ENCODE assay signal across 20 cellular contexts in the genomic region with DNA sequence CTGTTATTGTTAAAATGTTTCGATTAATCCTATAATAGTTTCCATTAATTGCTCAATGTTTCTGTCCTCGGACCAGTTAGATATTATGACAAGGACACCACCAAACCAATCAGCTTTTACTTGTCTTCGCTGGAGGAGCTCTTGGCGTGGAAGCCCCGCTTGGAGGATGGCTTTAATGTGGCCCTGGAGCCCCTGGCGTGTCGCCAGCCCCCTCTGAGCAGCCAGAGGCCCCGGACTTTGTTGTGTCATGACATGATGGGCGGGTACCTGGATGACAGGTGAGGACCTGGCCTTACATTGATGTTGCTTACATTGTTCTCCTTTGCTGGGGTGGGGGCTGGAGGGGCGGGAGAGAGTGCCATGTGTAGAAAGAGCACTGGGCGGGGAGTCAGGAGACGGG. TPM values are rescaled to one million over a fixed set of nuclear protein-coding genes. Genes with fewer than 3 reads are reported as not detected.
DNase-seq lines count a peak whose midpoint lies in the region; ATAC-seq and TF ChIP-seq lines count a peak whose summit lies in the region.
"Had no signal": no experiment of that assay in that cellular context is flagged by ENCODE, and none has a peak within 500 bp of the region (broad histone marks: within the 10 kb centered on the region; RNA-seq: fewer than 3 reads in every experiment).

No MANE protein-coding gene starts in this region.

- 90% methylated on average over 2 to 12 of the region's 12 CpGs for WGBS in endodermal cell (ENCODE audit: insufficient coverage in 1 of 2, insufficient read length in 1 of 2), 2 experiments

- H3K27ac ChIP-seq in endodermal cell (ENCODE audit: low read depth, low read length) = no peak overlapping the region
- H3K27ac ChIP-seq in osteoblast (ENCODE audit: low read depth, low read length) = no peak overlapping the region
- H3K27ac ChIP-seq: A549, SJSA1 had no signal

- H3K27me3 Mint-ChIP-seq in natural killer cell (ENCODE audit: low read depth in 2 of 2) (no peaks in the 10 kb centered on the region), endodermal cell (ENCODE audit: insufficient read depth) (no peaks in the 10 kb centered on the region)
- no peaks in the 10 kb centered on the region for H3K27me3 Mint-ChIP-seq in natural killer cell treated with Interleukin-12 subunit alpha and Interleukin-12 subunit beta and Interleukin-15 and Interleukin-18, amount 100 ng/mL, for 72 hours
- H3K27me3 Mint-ChIP-seq: CD4-positive, alpha-beta T cell had no signal

- H3K9me3 ChIP-seq in endodermal cell (ENCODE audit: control insufficient read depth, low read length) = no peaks in the 10 kb centered on the region
- no peaks in the 10 kb centered on the region for H3K9me3 ChIP-seq in osteoblast (ENCODE audit: low read depth, low read length)
- H3K9me3 ChIP-seq: A549, SJSA1 had no signal

- ATAC-seq in natural killer cell = no peak
- ATAC-seq in natural killer cell treated with Interleukin-12 subunit alpha and Interleukin-12 subunit beta and Interleukin-15 and Interleukin-18, amount 100 ng/mL, for 72 hours = no peak
- ATAC-seq in HG03135 (IDR thresholded peaks at IDR 0.05; ENCODE audit: unreplicated experiment) = no peak
- ATAC-seq: A549 had no signal

- H3K4me1 Mint-ChIP-seq in natural killer cell = peaks cover 10 to 25% of the 10 kb centered on the region in 2 donors
- peaks cover 11 to 16% of the 10 kb centered on the region in 2 donors for H3K4me1 Mint-ChIP-seq in natural killer cell treated with Interleukin-12 subunit alpha and Interleukin-12 subunit beta and Interleukin-15 and Interleukin-18, amount 100 ng/mL, for 72 hours (ENCODE audit: low read depth in 2 of 2)
- peaks cover 8% of the 10 kb centered on the region for H3K4me1 Mint-ChIP-seq in endodermal cell

- TF ChIP-seq CTCF in natural killer cell (IDR thresholded peaks at IDR 0.05) = no peak
- no peak for TF ChIP-seq CTCF in endodermal cell (conservative IDR thresholded peaks at IDR 0.05)
- no peak for TF ChIP-seq CTCF in osteoblast (IDR thresholded peaks at IDR 0.05; ENCODE audit: extremely low read depth, low read depth, low read length)

- H3K27ac Mint-ChIP-seq in natural killer cell (no peak overlapping the region), endodermal cell (no peak overlapping the region)
- no peak overlapping the region for H3K27ac Mint-ChIP-seq in natural killer cell treated with Interleukin-12 subunit alpha and Interleukin-12 subunit beta and Interleukin-15 and Interleukin-18, amount 100 ng/mL, for 72 hours
- H3K27ac Mint-ChIP-seq: CD4-positive, alpha-beta T cell; H9 had no signal

- no peak overlapping the region for H3K9ac ChIP-seq in endodermal cell (ENCODE audit: extremely low read depth, low read length, poor library complexity, severe bottlenecking)

- H3K4me3 Mint-ChIP-seq in natural killer cell = peak overlapping the region; percentile 40
- no peak overlapping the region for H3K4me3 Mint-ChIP-seq in natural killer cell treated with Interleukin-12 subunit alpha and Interleukin-12 subunit beta and Interleukin-15 and Interleukin-18, amount 100 ng/mL, for 72 hours
- no peak overlapping the region for H3K4me3 Mint-ChIP-seq in endodermal cell
- H3K4me3 Mint-ChIP-seq: CD4-positive, alpha-beta T cell; H9 had no signal

- intact Hi-C loops in natural killer cell (cut with micrococcal nuclease) = no loop called here

- H3K4me2 ChIP-seq in osteoblast (ENCODE audit: insufficient read depth, low read length) = no peak overlapping the region
- H3K4me2 ChIP-seq: A549 had no signal

- no peak overlapping the region for H3K4me3 ChIP-seq in endodermal cell (ENCODE audit: low read length)
- no peak overlapping the region for H3K4me3 ChIP-seq in osteoblast (ENCODE audit: insufficient read depth, low read length)
- H3K4me3 ChIP-seq: A549, SJSA1 had no signal

- H2AFZ ChIP-seq in osteoblast (ENCODE audit: low read length) = no peak overlapping the region

- DNase-seq in natural killer cell = no peak
- no peak for DNase-seq in natural killer cell treated with Interleukin-12 subunit alpha and Interleukin-12 subunit beta and Interleukin-15 and Interleukin-18, amount 100 ng/mL, for 72 hours (ENCODE audit: low spot score)
- peak; percentile 40 for DNase-seq in endodermal cell
- peak; percentile 55 for DNase-seq in osteoblast (ENCODE audit: insufficient read length, low spot score, missing footprints)
- no peak for DNase-seq in activated CD8-positive, alpha-beta memory T cell treated with anti-CD3 and anti-CD28 coated beads, Interleukin-2, amount 50 U/mL, for 48 hours
- no peak for DNase-seq in stimulated activated CD4-positive, alpha-beta T cell treated with anti-CD3 and anti-CD28 coated beads, Interleukin-15, amount 100 ng/mL, for 24 hours
- DNase-seq in HCEC 1CT = no peak
- DNase-seq: CD4-positive, alpha-beta T cell; GF-D8; H9; KBM-7; NCI-H1105 treated with DMSO at 0.1 percent for 48 hours; NCI-H1694; NCI-H2081 treated with DMSO at 0.1 percent for 48 hours; NCI-H510A treated with DMSO at 0.1 percent for 48 hours; NCI-H774; RPMI8226 had no signal

- peaks cover under 1% of the 10 kb centered on the region for H4K20me1 ChIP-seq in osteoblast (ENCODE audit: insufficient read depth, low read length)

- no peaks in the 10 kb centered on the region for H3K79me2 ChIP-seq in osteoblast (ENCODE audit: insufficient read depth, low read length)

- H3K9me3 Mint-ChIP-seq in natural killer cell = no peaks in the 10 kb centered on the region
- H3K9me3 Mint-ChIP-seq in natural killer cell treated with Interleukin-12 subunit alpha and Interleukin-12 subunit beta and Interleukin-15 and Interleukin-18, amount 100 ng/mL, for 72 hours = no peaks in the 10 kb centered on the region
- peaks cover 1% of the 10 kb centered on the region for H3K9me3 Mint-ChIP-seq in endodermal cell
- H3K9me3 Mint-ChIP-seq: CD4-positive, alpha-beta T cell had no signal

- H3K36me3 ChIP-seq in endodermal cell (ENCODE audit: control insufficient read depth, insufficient read depth, low read length) = peaks cover 14% of the 10 kb centered on the region
- H3K36me3 ChIP-seq in osteoblast (ENCODE audit: insufficient read depth, low read length) = peaks cover 6% of the 10 kb centered on the region

- H3K4me1 ChIP-seq in endodermal cell (ENCODE audit: control insufficient read depth, insufficient read depth, low read length) (no peaks in the 10 kb centered on the region), osteoblast (ENCODE audit: insufficient read depth, low read length) (peaks cover 6% of the 10 kb centered on the region)

- H3K27me3 ChIP-seq in endodermal cell (ENCODE audit: control insufficient read depth, insufficient read depth, low read length, poor library complexity, severe bottlenecking) (no peaks in the 10 kb centered on the region), osteoblast (ENCODE audit: insufficient read depth, low read length) (no peaks in the 10 kb centered on the region)
- H3K27me3 ChIP-seq: SJSA1 had no signal

- H3K36me3 Mint-ChIP-seq in natural killer cell (no peaks in the 10 kb centered on the region), endodermal cell (ENCODE audit: low read depth) (peaks cover 40% of the 10 kb centered on the region)
- peaks cover 10% of the 10 kb centered on the region for H3K36me3 Mint-ChIP-seq in natural killer cell treated with Interleukin-12 subunit alpha and Interleukin-12 subunit beta and Interleukin-15 and Interleukin-18, amount 100 ng/mL, for 72 hours

RNA-seq across cellular contexts. Expression of a gene that starts 3.0 kb away (rescaled TPM):
- total RNA-seq in natural killer cell (10 to 100 TPM; 56.0 to 86.4 (median 56.9) TPM), endodermal cell (10 to 100 TPM; 40.8 to 42.0 TPM), osteoblast (11.8 and 14.5 TPM in 2 replicates)
- 10 to 100 TPM; 37.2 to 54.2 TPM for total RNA-seq in natural killer cell treated with Interleukin-12 subunit alpha and Interleukin-12 subunit beta and Interleukin-15 and Interleukin-18, amount 100 ng/mL, for 72 hours
- 33.7 TPM for polyA plus RNA-seq in endodermal cell (2013, experiment 1 of 2)
- polyA plus RNA-seq in endodermal cell (2013, experiment 2 of 2) = 27.0 TPM

RNA-seq across cellular contexts. Expression of a gene that starts 53.6 kb away (rescaled TPM):
- under 1 TPM in 2 of 3 donors, not detected in 1; 0.20 to 0.28 TPM for total RNA-seq in natural killer cell
- not detected for total RNA-seq in natural killer cell treated with Interleukin-12 subunit alpha and Interleukin-12 subunit beta and Interleukin-15 and Interleukin-18, amount 100 ng/mL, for 72 hours
- 10 to 100 TPM; 16.0 to 16.5 TPM for total RNA-seq in endodermal cell
- polyA plus RNA-seq in endodermal cell (2013, experiment 1 of 2) = 1.5 TPM
- polyA plus RNA-seq in endodermal cell (2013, experiment 2 of 2) = 1.7 TPM
- 13.8 and 14.4 TPM in 2 replicates for total RNA-seq in osteoblast
- total RNA-seq: CD4-positive, alpha-beta T cell had no signal

Comparison
In these comparisons a context has a peak if more than half of its experiments do, and no peak if none do; other contexts are left out.
1. DNase-seq: peak in endodermal cell (single experiment) and osteoblast (single experiment); none in natural killer cell (single experiment), natural killer cell treated with Interleukin-12 subunit alpha and Interleukin-12 subunit beta and Interleukin-15 and Interleukin-18, amount 100 ng/mL, for 72 hours (single experiment), activated CD8-positive, alpha-beta memory T cell treated with anti-CD3 and anti-CD28 coated beads, Interleukin-2, amount 50 U/mL, for 48 hours (single experiment), stimulated activated CD4-positive, alpha-beta T cell treated with anti-CD3 and anti-CD28 coated beads, Interleukin-15, amount 100 ng/mL, for 24 hours (single experiment) and HCEC 1CT (single experiment).
2. RNA of a gene that starts 53.6 kb away (total RNA-seq): 16.0 to 16.5 TPM in endodermal cell and 13.8 to 14.4 TPM in osteoblast; 0.20 to 0.28 TPM in natural killer cell and not detected in natural killer cell treated with Interleukin-12 subunit alpha and Interleukin-12 subunit beta and Interleukin-15 and Interleukin-18, amount 100 ng/mL, for 72 hours; every median in the first group is over 10 times any median in the second.